ENCODE assay signal across 18 cellular contexts in genomic region chr9:136074706-136075105, GRCh38.
"Had no signal": no experiment of that assay in that cellular context is flagged by ENCODE, and none has a peak within 500 bp of the region (broad histone marks: within the 10 kb centered on the region; RNA-seq: fewer than 3 reads in every experiment).

No MANE protein-coding gene starts in this region.

- H3K9me3 ChIP-seq: thyroid gland had no signal

- H3K27ac ChIP-seq: epithelial cell of prostate, thyroid gland, VCaP had no signal

- H3K27me3 ChIP-seq: thyroid gland had no signal

- H3K4me3 ChIP-seq: thyroid gland had no signal

- DNase-seq: activated CD4-positive, alpha-beta memory T cell treated with anti-CD3 and anti-CD28 coated beads, Interleukin-2, amount 10 ng/mL, durations not matched to agents 7 days and 5 days; activated CD4-positive, alpha-beta T cell treated with anti-CD3 and anti-CD28 coated beads, Interleukin-2, amount 10 ng/mL, durations not matched to agents 24 days and 14 days; activated effector memory CD4-positive, alpha-beta T cell treated with Interleukin-2 at 50 U/mL for 16 hours; activated naive CD4-positive, alpha-beta T cell treated with anti-CD3 and anti-CD28 coated beads, Interleukin-2, amount 10 ng/mL, durations not matched to agents 7 days and 5 days; activated T-cell treated with anti-CD3 and anti-CD28 coated beads, Interleukin-2, amount 50 U/mL, for 72 hours; amygdala; cerebellar nuclear complex; cortex of kidney; foreskin fibroblast; kidney glomerular epithelial cell; occipital lobe; retina; stimulated activated CD4-positive, alpha-beta T cell treated with anti-CD3 and anti-CD28 coated beads, Interleukin-4, amount 100 ng/mL, for 24 hours; stimulated activated naive CD8-positive, alpha-beta T cell treated with anti-CD3 and anti-CD28 coated beads, Interleukin-15, Interleukin-2, amounts not matched to agents 100 U/mL and 50 U/mL, for 24 hours; T-cell; thyroid gland had no signal
